Comparison of ENCODE assay signal across 11 cellular contexts in the genomic region with DNA sequence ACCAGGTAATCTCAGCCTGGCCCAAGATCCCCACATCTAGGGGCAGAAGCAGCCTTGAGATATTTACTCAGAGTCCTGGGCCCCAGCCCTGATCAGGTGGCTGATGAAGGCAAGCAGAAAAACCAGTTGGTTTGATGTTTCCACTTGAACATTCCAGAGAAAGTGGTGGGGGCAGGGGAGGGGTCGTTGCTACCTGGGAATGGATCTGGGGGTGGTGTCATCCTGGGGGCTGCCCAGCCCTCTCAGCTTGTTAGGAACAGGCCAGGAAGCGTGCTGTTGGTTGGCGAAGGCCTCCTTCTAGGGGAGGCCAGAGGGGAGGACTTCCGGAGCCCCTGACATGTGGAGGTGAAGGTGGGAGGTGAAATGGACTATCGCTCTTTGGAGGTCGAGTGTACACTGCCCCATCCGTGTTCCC. TPM values are rescaled to one million over a fixed set of nuclear protein-coding genes. Genes with fewer than 3 reads are reported as not detected.
DNase-seq lines count a peak whose midpoint lies in the region; ATAC-seq, FAIRE-seq and TF ChIP-seq lines count a peak whose summit lies in the region.
"Had no signal": no experiment of that assay in that cellular context is flagged by ENCODE, and none has a peak within 500 bp of the region (broad histone marks: within the 10 kb centered on the region; RNA-seq: fewer than 3 reads in every experiment).

No MANE protein-coding gene starts in this region.

- H3K27ac ChIP-seq in OCI-LY1 (ENCODE audit: low read depth, low read length, poor library complexity, severe bottlenecking) (no peak overlapping the region), iPS-20b (ENCODE audit: low read length) (peak overlapping the region; percentile 68), prostate gland (peak overlapping the region; percentile 89 to 92), gastrocnemius medialis (no peak overlapping the region)

- no peaks in the 10 kb centered on the region for H3K79me2 ChIP-seq in OCI-LY1 (ENCODE audit: insufficient read depth, low read length)

- H3K9me2 ChIP-seq in OCI-LY1 (ENCODE audit: low read depth, low read length) = no peaks in the 10 kb centered on the region

- peaks cover 23% of the 10 kb centered on the region for H3K27me3 Mint-ChIP-seq in activated naive CD4-positive, alpha-beta T cell treated with anti-CD3 and anti-CD28 coated beads, Interleukin-2, amount 10 ng/mL, durations not matched to agents 7 days and 5 days
- H3K27me3 Mint-ChIP-seq: central memory CD8-positive, alpha-beta T cell had no signal

- DNase-seq in HT-29 (ENCODE audit: low spot score) (peak; percentile 81), prostate gland (ENCODE audit: low spot score) (no peak), frontal cortex (ENCODE audit: low spot score in 2 of 2) (no peak), gastrocnemius medialis (no peak)
- DNase-seq in stimulated activated CD4-positive, alpha-beta T cell treated with anti-CD3 and anti-CD28 coated beads, Interleukin-12 subunit alpha, Interleukin-12 subunit beta, amount 100 ng/mL, for 4 hours = no peak
- no peak for DNase-seq in activated naive CD4-positive, alpha-beta T cell treated with anti-CD3 and anti-CD28 coated beads, Interleukin-2, amount 10 ng/mL, durations not matched to agents 7 days and 5 days
- DNase-seq: activated T-cell treated with anti-CD3 and anti-CD28 coated beads, Interleukin-2, amount 50 U/mL, for 72 hours had no signal

- H3K36me3 Mint-ChIP-seq in activated naive CD4-positive, alpha-beta T cell treated with anti-CD3 and anti-CD28 coated beads, Interleukin-2, amount 10 ng/mL, durations not matched to agents 7 days and 5 days = no peaks in the 10 kb centered on the region

- H3K4me2 ChIP-seq in OCI-LY1 (ENCODE audit: low read length) = peak overlapping the region; percentile 10; the same call in 1 of the 2 replicates

- H3K9me3 ChIP-seq in OCI-LY1 (ENCODE audit: low read length) = no peaks in the 10 kb centered on the region
- no peaks in the 10 kb centered on the region for H3K9me3 ChIP-seq in iPS-20b (ENCODE audit: insufficient read depth, low read depth, low read length)
- H3K9me3 ChIP-seq in prostate gland = no peaks in the 10 kb centered on the region
- no peaks in the 10 kb centered on the region for H3K9me3 ChIP-seq in gastrocnemius medialis

- peaks cover 9% of the 10 kb centered on the region for H3K4me1 Mint-ChIP-seq in activated naive CD4-positive, alpha-beta T cell treated with anti-CD3 and anti-CD28 coated beads, Interleukin-2, amount 10 ng/mL, durations not matched to agents 7 days and 5 days

- no peak for ATAC-seq in gastrocnemius medialis
- ATAC-seq: activated T-cell treated with anti-CD3 and anti-CD28 coated beads, Interleukin-2, amount 50 U/mL, for 72 hours had no signal

- intact Hi-C loops in prostate gland (cut with DNase I) = loop anchor here (5.0 kb wide), 1 partner anchor 110 kb away; no protein-coding TSS in a partner anchor
- intact Hi-C loops in gastrocnemius medialis (cut with DNase I; ENCODE audit: low total_unique reads) = no loop called here

- no peaks in the 10 kb centered on the region for H3K9me3 Mint-ChIP-seq in activated naive CD4-positive, alpha-beta T cell treated with anti-CD3 and anti-CD28 coated beads, Interleukin-2, amount 10 ng/mL, durations not matched to agents 7 days and 5 days
- H3K9me3 Mint-ChIP-seq: activated T-cell treated with anti-CD3 and anti-CD28 coated beads, Interleukin-2, amount 50 U/mL, for 72 hours; central memory CD8-positive, alpha-beta T cell had no signal

- H3K27me3 ChIP-seq in OCI-LY1 (ENCODE audit: insufficient read depth, low read length) = no peaks in the 10 kb centered on the region
- peaks cover 13% of the 10 kb centered on the region; the same call in 1 of the 2 replicates for H3K27me3 ChIP-seq in iPS-20b (ENCODE audit: insufficient read depth, low read length)
- H3K27me3 ChIP-seq in prostate gland (replicated peaks; ENCODE audit: insufficient read depth) = no peaks in the 10 kb centered on the region
- H3K27me3 ChIP-seq in gastrocnemius medialis = no peaks in the 10 kb centered on the region

- WGBS in prostate gland = 67% methylated on average over 7 of the region's 7 CpGs

- H3K9ac ChIP-seq in OCI-LY1 (ENCODE audit: low read length) = no peak overlapping the region
- H3K9ac ChIP-seq in iPS-20b (ENCODE audit: low read depth, low read length) = peak overlapping the region; percentile 84

- H3K36me3 ChIP-seq in OCI-LY1 (ENCODE audit: insufficient read depth, low read length) = peaks cover 5% of the 10 kb centered on the region
- peaks cover 5% of the 10 kb centered on the region for H3K36me3 ChIP-seq in iPS-20b (ENCODE audit: insufficient read depth, low read depth, low read length)
- no peaks in the 10 kb centered on the region for H3K36me3 ChIP-seq in prostate gland
- H3K36me3 ChIP-seq in gastrocnemius medialis = no peaks in the 10 kb centered on the region

- TF ChIP-seq POLR2A in prostate gland (IDR thresholded peaks at IDR 0.05) (no peak), gastrocnemius medialis (IDR thresholded peaks at IDR 0.05) (no peak)

- no peaks in the 10 kb centered on the region for H3F3A ChIP-seq in OCI-LY1 (ENCODE audit: insufficient read depth, low read length)

- no peaks in the 10 kb centered on the region for H4K20me1 ChIP-seq in OCI-LY1 (ENCODE audit: insufficient read depth, low read length)

- no peak overlapping the region for H3K4me3 ChIP-seq in OCI-LY1 (ENCODE audit: low read depth, low read length, poor library complexity, severe bottlenecking)
- H3K4me3 ChIP-seq in iPS-20b (ENCODE audit: low read length) = peak overlapping the region; percentile 55; the same call in 1 of the 2 replicates
- H3K4me3 ChIP-seq in prostate gland = no peak overlapping the region
- no peak overlapping the region for H3K4me3 ChIP-seq in gastrocnemius medialis

- no peak overlapping the region for H2AFZ ChIP-seq in OCI-LY1 (ENCODE audit: low read length)

- CTCF ChIA-PET in activated naive CD4-positive, alpha-beta T cell treated with anti-CD3 and anti-CD28 coated beads, Interleukin-2, amount 10 ng/mL, durations not matched to agents 7 days and 5 days (lab: Charles Lee) = no interaction called here

- FAIRE-seq in frontal cortex (lab: Jason Lieb, UNC) = no peak

- peaks cover 22% of the 10 kb centered on the region for H3K4me1 ChIP-seq in OCI-LY1 (ENCODE audit: insufficient read depth, low read length, severe bottlenecking)
- peaks cover 25% of the 10 kb centered on the region; the same call in 1 of the 2 replicates for H3K4me1 ChIP-seq in iPS-20b (ENCODE audit: insufficient read depth, low read length)
- H3K4me1 ChIP-seq in prostate gland (replicated peaks) = peaks cover 21% of the 10 kb centered on the region
- H3K4me1 ChIP-seq in gastrocnemius medialis = peaks cover 0 to 11% of the 10 kb centered on the region in 2 donors

- no peak overlapping the region for H3K27ac Mint-ChIP-seq in activated naive CD4-positive, alpha-beta T cell treated with anti-CD3 and anti-CD28 coated beads, Interleukin-2, amount 10 ng/mL, durations not matched to agents 7 days and 5 days
- H3K27ac Mint-ChIP-seq: activated T-cell treated with anti-CD3 and anti-CD28 coated beads, Interleukin-2, amount 50 U/mL, for 72 hours had no signal

- in situ Hi-C loops in gastrocnemius medialis (cut with MboI; ENCODE audit: low sequenced_read_pairs in 4 of 4) = no loop called here

- no peak for TF ChIP-seq CTCF in OCI-LY1 (IDR thresholded peaks at IDR 0.05; ENCODE audit: low read length)
- peak in 1 of 4 experiments; percentile 12 for TF ChIP-seq CTCF in prostate gland (IDR thresholded peaks at IDR 0.05)
- TF ChIP-seq CTCF in gastrocnemius medialis (IDR thresholded peaks at IDR 0.05 in 4 of 5, conservative IDR thresholded peaks at IDR 0.05 in 1 of 5) = no peak

- no peak overlapping the region for H3K4me3 Mint-ChIP-seq in activated naive CD4-positive, alpha-beta T cell treated with anti-CD3 and anti-CD28 coated beads, Interleukin-2, amount 10 ng/mL, durations not matched to agents 7 days and 5 days
- H3K4me3 Mint-ChIP-seq: activated T-cell treated with anti-CD3 and anti-CD28 coated beads, Interleukin-2, amount 50 U/mL, for 72 hours; central memory CD8-positive, alpha-beta T cell had no signal

RNA-seq across cellular contexts. Expression of gene ABHD11, which starts 3.7 kb away (rescaled TPM):
- 226 and 243 TPM in 2 replicates for total RNA-seq in HT-29 (2014; rRNA removed; shearing (Covaris generic))
- total RNA-seq in prostate gland (10 to 100 TPM; 55.2 to 87.8 TPM), frontal cortex (5.7 TPM), gastrocnemius medialis (1 to 10 TPM; 3.2 to 9.4 (median 7.6) TPM)

RNA-seq across cellular contexts. Expression of gene STX1A, which starts 22.9 kb away (rescaled TPM):
- 61.6 and 71.7 TPM in 2 replicates for total RNA-seq in HT-29 (2014; rRNA removed; shearing (Covaris generic))
- total RNA-seq in prostate gland (10 to 100 TPM in 1 of 2 donors, 1 to 10 TPM in 1; 6.8 to 15.3 TPM), frontal cortex (62.0 TPM), gastrocnemius medialis (1 to 10 TPM in 3 of 4 donors, under 1 TPM in 1; 0.83 to 8.1 (median 3.2) TPM)

RNA-seq across cellular contexts. Expression of gene CLDN3, which starts 27.7 kb away (rescaled TPM):
- total RNA-seq in HT-29 (2014; rRNA removed; shearing (Covaris generic)) = 413 and 446 TPM in 2 replicates
- total RNA-seq in prostate gland (100 to 1,000 TPM; 156 to 176 TPM), frontal cortex (not detected), gastrocnemius medialis (1 to 10 TPM in 1 of 4 donors, not detected in 3; 5.0 TPM)
- total RNA-seq: activated T-cell treated with anti-CD3 and anti-CD28 coated beads, Interleukin-2, amount 50 U/mL, for 72 hours; HT1080 had no signal

RNA-seq across cellular contexts. Expression of gene BUD23, which starts 58.9 kb away (rescaled TPM):
- total RNA-seq in HT-29 (2014; rRNA removed; shearing (Covaris generic)) = 127 and 151 TPM in 2 replicates
- total RNA-seq in prostate gland (100 to 1,000 TPM in 1 of 2 donors, 10 to 100 TPM in 1; 72.3 to 196 TPM), frontal cortex (30.2 TPM), gastrocnemius medialis (100 to 1,000 TPM in 3 of 4 donors, 10 to 100 TPM in 1; 83.9 to 128 (median 114) TPM)

RNA-seq across cellular contexts. Expression of gene DNAJC30, which starts 59.1 kb away (rescaled TPM):
- 6.7 and 7.4 TPM in 2 replicates for total RNA-seq in HT-29 (2014; rRNA removed; shearing (Covaris generic))
- total RNA-seq in prostate gland (10 to 100 TPM; 16.3 to 16.8 TPM), frontal cortex (2.4 TPM), gastrocnemius medialis (10 to 100 TPM in 1 of 4 donors, 1 to 10 TPM in 3; 3.9 to 10.5 (median 5.6) TPM)

Comparison
In these comparisons a context has a peak if more than half of its experiments do, and no peak if none do; other contexts are left out.
1. H3K27ac ChIP-seq: peak in iPS-20b (single experiment) and prostate gland (2 of 2); none in OCI-LY1 (single experiment) and gastrocnemius medialis (0 of 4).
2. RNA of gene CLDN3, which starts 27.7 kb away (total RNA-seq): 413 to 446 TPM in HT-29 and 156 to 176 TPM in prostate gland; 5.0 TPM in gastrocnemius medialis and not detected in frontal cortex (single experiment); every median in the first group is over 10 times any median in the second.